Comparison of ENCODE assay signal across 23 cellular contexts in genomic region chr15:82656641-82657266, GRCh38. TPM values are rescaled to one million over a fixed set of nuclear protein-coding genes. Genes with fewer than 3 reads are reported as not detected.
DNase-seq lines count a peak whose midpoint lies in the region; ATAC-seq, FAIRE-seq and TF ChIP-seq lines count a peak whose summit lies in the region.
"Had no signal": no experiment of that assay in that cellular context is flagged by ENCODE, and none has a peak within 500 bp of the region (broad histone marks: within the 10 kb centered on the region; RNA-seq: fewer than 3 reads in every experiment).

No MANE protein-coding gene starts in this region.

- H3K27ac Mint-ChIP-seq in endodermal cell, result no peak overlapping the region
- H3K27ac Mint-ChIP-seq: B cell; CD4-positive, alpha-beta T cell; CD8-positive, alpha-beta memory T cell; HFFc6 had no signal

- intact Hi-C loops in posterior vena cava (cut with DNase I), result no loop called here

- H3K9ac ChIP-seq in endodermal cell (ENCODE audit: extremely low read depth, low read length, poor library complexity, severe bottlenecking), result no peak overlapping the region
- H3K9ac ChIP-seq: BLaER1 had no signal

- no peaks in the 10 kb centered on the region for H3K79me2 ChIP-seq in osteoblast (ENCODE audit: insufficient read depth, low read length)

- H3K27me3 Mint-ChIP-seq in endodermal cell (ENCODE audit: insufficient read depth), result peaks cover 21% of the 10 kb centered on the region

- no peak overlapping the region for H3K4me3 Mint-ChIP-seq in endodermal cell
- H3K4me3 Mint-ChIP-seq: B cell; CD4-positive, alpha-beta T cell; CD8-positive, alpha-beta memory T cell; HFFc6 had no signal

- in situ Hi-C loops in GM13976 (cut with MboI; ENCODE audit: low sequenced_read_pairs, unreplicated experiment), result no loop called here

- no peak overlapping the region for H3K27ac ChIP-seq in endodermal cell (ENCODE audit: low read depth, low read length)
- no peak overlapping the region for H3K27ac ChIP-seq in osteoblast (ENCODE audit: low read depth, low read length)
- H3K27ac ChIP-seq: 22Rv1, BLaER1, C4-2B had no signal

- H3K36me3 ChIP-seq in endodermal cell (ENCODE audit: control insufficient read depth, insufficient read depth, low read length) (no peaks in the 10 kb centered on the region), osteoblast (ENCODE audit: insufficient read depth, low read length) (no peaks in the 10 kb centered on the region)
- H3K36me3 ChIP-seq: BLaER1, HAP-1 had no signal

- H3K4me1 ChIP-seq in endodermal cell (ENCODE audit: control insufficient read depth, insufficient read depth, low read length) (no peaks in the 10 kb centered on the region), osteoblast (ENCODE audit: insufficient read depth, low read length) (no peaks in the 10 kb centered on the region)
- H3K4me1 ChIP-seq: BLaER1, HAP-1 had no signal

- H3K9me3 ChIP-seq in endodermal cell (ENCODE audit: control insufficient read depth, low read length) (no peaks in the 10 kb centered on the region), osteoblast (ENCODE audit: low read depth, low read length) (no peaks in the 10 kb centered on the region)
- H3K9me3 ChIP-seq: BLaER1, HAP-1 had no signal

- TF ChIP-seq CTCF in endodermal cell (conservative IDR thresholded peaks at IDR 0.05) (no peak), osteoblast (IDR thresholded peaks at IDR 0.05; ENCODE audit: extremely low read depth, low read depth, low read length) (no peak), GM13976 (IDR thresholded peaks at IDR 0.05; ENCODE audit: borderline replicate concordance, control extremely low read depth, extremely low read depth, insufficient read depth, missing control alignments) (no peak)

- H3K9me3 Mint-ChIP-seq in endodermal cell, result no peaks in the 10 kb centered on the region
- H3K9me3 Mint-ChIP-seq: CD4-positive, alpha-beta T cell; CD8-positive, alpha-beta memory T cell; HFFc6 had no signal

- H3K27me3 ChIP-seq in endodermal cell (ENCODE audit: control insufficient read depth, insufficient read depth, low read length, poor library complexity, severe bottlenecking) (peaks cover 25% of the 10 kb centered on the region), osteoblast (ENCODE audit: insufficient read depth, low read length) (peaks cover 3% of the 10 kb centered on the region)
- H3K27me3 ChIP-seq: BLaER1 had no signal

- no peak overlapping the region for H3K4me2 ChIP-seq in osteoblast (ENCODE audit: insufficient read depth, low read length)
- H3K4me2 ChIP-seq: BLaER1 had no signal

- DNase-seq in D341Med (ENCODE audit: low spot score) (peak; percentile 18), endodermal cell (peak; percentile 29), osteoblast (ENCODE audit: insufficient read length, low spot score, missing footprints) (peak; percentile 27), posterior vena cava (ENCODE audit: low spot score) (peak; percentile 54), GM13976 (ENCODE audit: low spot score) (no peak), RCC 7860 (ENCODE audit: low spot score) (no peak)
- DNase-seq: CD4-positive, alpha-beta T cell; CD8-positive, alpha-beta memory T cell; DMS53; DMS79 treated with DMSO at 0.1 percent for 48 hours; GF-D8; GOT3; HFFc6 had no signal

- H2AFZ ChIP-seq in osteoblast (ENCODE audit: low read length), result no peak overlapping the region

- ATAC-seq in HG03139 (IDR thresholded peaks at IDR 0.05; ENCODE audit: unreplicated experiment) (no peak), HG03342 (IDR thresholded peaks at IDR 0.05; ENCODE audit: unreplicated experiment) (no peak)

- H3K4me1 Mint-ChIP-seq in endodermal cell, result no peaks in the 10 kb centered on the region
- H3K4me1 Mint-ChIP-seq: B cell; CD8-positive, alpha-beta memory T cell had no signal

- WGBS in endodermal cell (ENCODE audit: insufficient coverage in 1 of 2, insufficient read length in 1 of 2), 2 experiments, result 60 to 78% methylated on average over 3 to 6 of the region's 7 CpGs

- no peak for FAIRE-seq in RCC 7860 (lab: Jason Lieb, UNC)
- FAIRE-seq: A204.1, GM12891, H54 had no signal

- H3K4me3 ChIP-seq in endodermal cell (ENCODE audit: low read length) (no peak overlapping the region), osteoblast (ENCODE audit: insufficient read depth, low read length) (no peak overlapping the region)
- H3K4me3 ChIP-seq: BLaER1, HAP-1 had no signal

- H4K20me1 ChIP-seq in osteoblast (ENCODE audit: insufficient read depth, low read length), result no peaks in the 10 kb centered on the region

- H3K36me3 Mint-ChIP-seq in endodermal cell (ENCODE audit: low read depth), result no peaks in the 10 kb centered on the region
- H3K36me3 Mint-ChIP-seq: CD8-positive, alpha-beta memory T cell had no signal

RNA-seq across cellular contexts. Expression of gene CPEB1, which starts 9.6 kb away (rescaled TPM):
- total RNA-seq in endodermal cell (1 to 10 TPM; 1.0 to 1.4 TPM), osteoblast (29.2 and 36.6 TPM in 2 replicates), posterior vena cava (1 to 10 TPM; 5.0 to 8.0 TPM)
- polyA plus RNA-seq in endodermal cell (2013, experiment 1 of 2), result 2.8 TPM
- 3.2 TPM for polyA plus RNA-seq in endodermal cell (2013, experiment 2 of 2)

RNA-seq across cellular contexts. Expression of gene AP3B2, which starts 52.9 kb away (rescaled TPM):
- total RNA-seq in endodermal cell, result 10 to 100 TPM; 22.4 to 24.4 TPM
- 11.0 TPM for polyA plus RNA-seq in endodermal cell (2013, experiment 1 of 2)
- polyA plus RNA-seq in endodermal cell (2013, experiment 2 of 2), result 9.0 TPM
- total RNA-seq in osteoblast, result under 0.01 and 0.36 TPM in 2 replicates
- total RNA-seq in posterior vena cava, result 1 to 10 TPM in 1 of 2 donors, under 1 TPM in 1; 0.86 to 1.4 TPM
- total RNA-seq: HFFc6 had no signal
- polyA plus RNA-seq: CD8-positive, alpha-beta memory T cell had no signal

Comparison
In these comparisons a context has a peak if more than half of its experiments do, and no peak if none do; other contexts are left out.
1. DNase-seq: peak in D341Med (single experiment), endodermal cell (single experiment), osteoblast (single experiment) and posterior vena cava (single experiment); none in GM13976 (single experiment) and RCC 7860 (single experiment).
2. RNA of gene AP3B2, which starts 52.9 kb away (total RNA-seq): 22.4 to 24.4 TPM in endodermal cell; 0.86 to 1.4 TPM in posterior vena cava and under 0.01 to 0.36 TPM in osteoblast; every median in the first group is over 4 times any median in the second.